In genomic region chr19:3366761-3367571, GRCh38 we compare ENCODE assay signal across 8 cellular contexts. TPM values are rescaled to one million over a fixed set of nuclear protein-coding genes. Genes with fewer than 3 reads are reported as not detected.
DNase-seq lines count a peak whose midpoint lies in the region; ATAC-seq and TF ChIP-seq lines count a peak whose summit lies in the region.

No MANE protein-coding gene starts in this region.

- no peak for DNase-seq in activated naive CD4-positive, alpha-beta T cell treated with anti-CD3 and anti-CD28 coated beads, Interleukin-2, amount 10 ng/mL, durations not matched to agents 7 days and 5 days
- DNase-seq in activated naive CD4-positive, alpha-beta T cell treated with anti-CD3 and anti-CD28 coated beads, Interleukin-2, amount 50 U/mL, for 16 hours, result no peak
- DNase-seq in Peyer's patch, result no peak
- DNase-seq in dermis blood vessel endothelial cell, result peak; percentile 43
- DNase-seq in CD1c-positive myeloid dendritic cell (ENCODE audit: extremely low spot score), result no peak

- no peaks in the 10 kb centered on the region for H3K9me3 ChIP-seq in Peyer's patch
- no peaks in the 10 kb centered on the region for H3K9me3 ChIP-seq in mesodermal cell (ENCODE audit: control insufficient read depth, low read length)

- H3K27me3 ChIP-seq in Peyer's patch, result no peaks in the 10 kb centered on the region

- peak overlapping the region; percentile 58 to 92 (median 69) for H3K4me3 ChIP-seq in Peyer's patch
- H3K4me3 ChIP-seq in mesodermal cell (ENCODE audit: extremely low read depth, insufficient read depth, low read length, poor library complexity, severe bottlenecking), result peak overlapping the region; percentile 35
- peak overlapping the region; percentile 89 for H3K4me3 ChIP-seq in urinary bladder (ENCODE audit: low read depth, low read length)

- 3% methylated on average over 10 of the region's 61 CpGs; no CpG with 5 or more reads in 1 of the 2 experiments for WGBS in mesodermal cell (ENCODE audit: insufficient coverage in 2 of 2), 2 experiments
- WGBS in urinary bladder, result under 1% methylated on average over 61 of the region's 61 CpGs

- no peak for TF ChIP-seq CTCF in Peyer's patch (IDR thresholded peaks at IDR 0.05)

- H3K27ac Mint-ChIP-seq in activated naive CD4-positive, alpha-beta T cell treated with anti-CD3 and anti-CD28 coated beads, Interleukin-2, amount 10 ng/mL, durations not matched to agents 7 days and 5 days, result no peak overlapping the region

- peaks cover 80% of the 10 kb centered on the region for H3K27me3 Mint-ChIP-seq in activated naive CD4-positive, alpha-beta T cell treated with anti-CD3 and anti-CD28 coated beads, Interleukin-2, amount 10 ng/mL, durations not matched to agents 7 days and 5 days

- H3K4me3 Mint-ChIP-seq in activated naive CD4-positive, alpha-beta T cell treated with anti-CD3 and anti-CD28 coated beads, Interleukin-2, amount 10 ng/mL, durations not matched to agents 7 days and 5 days, result peak overlapping the region; percentile 18

- no peak for ATAC-seq in GM18858 (IDR thresholded peaks at IDR 0.05; ENCODE audit: unreplicated experiment)

- peaks cover 0 to 54% (median 14%) of the 10 kb centered on the region in 4 donors for H3K4me1 ChIP-seq in Peyer's patch
- H3K4me1 ChIP-seq in mesodermal cell (ENCODE audit: control insufficient read depth, insufficient read depth, low read length, poor library complexity, severe bottlenecking), result no peaks in the 10 kb centered on the region
- H3K4me1 ChIP-seq in urinary bladder (ENCODE audit: insufficient read depth), result no peaks in the 10 kb centered on the region

- no peaks in the 10 kb centered on the region for H3K36me3 Mint-ChIP-seq in activated naive CD4-positive, alpha-beta T cell treated with anti-CD3 and anti-CD28 coated beads, Interleukin-2, amount 10 ng/mL, durations not matched to agents 7 days and 5 days

- H3K4me1 Mint-ChIP-seq in activated naive CD4-positive, alpha-beta T cell treated with anti-CD3 and anti-CD28 coated beads, Interleukin-2, amount 10 ng/mL, durations not matched to agents 7 days and 5 days, result peaks cover 22% of the 10 kb centered on the region

- no peak for TF ChIP-seq POLR2A in Peyer's patch (IDR thresholded peaks at IDR 0.05)

- H3K27ac ChIP-seq in Peyer's patch, result peak overlapping the region; percentile 84 to 96 (median 94)
- H3K27ac ChIP-seq in mesodermal cell (ENCODE audit: low read depth, low read length, severe bottlenecking), result no peak overlapping the region
- H3K27ac ChIP-seq in urinary bladder (ENCODE audit: low read depth), result peak overlapping the region; percentile 87

- H3K36me3 ChIP-seq in Peyer's patch (no peaks in the 10 kb centered on the region), mesodermal cell (ENCODE audit: control insufficient read depth, insufficient read depth, low read length) (no peaks in the 10 kb centered on the region), urinary bladder (ENCODE audit: insufficient read depth) (no peaks in the 10 kb centered on the region)

- H3K9me3 Mint-ChIP-seq in activated naive CD4-positive, alpha-beta T cell treated with anti-CD3 and anti-CD28 coated beads, Interleukin-2, amount 10 ng/mL, durations not matched to agents 7 days and 5 days, result no peaks in the 10 kb centered on the region

- CTCF ChIA-PET in activated naive CD4-positive, alpha-beta T cell treated with anti-CD3 and anti-CD28 coated beads, Interleukin-2, amount 10 ng/mL, durations not matched to agents 7 days and 5 days (lab: Charles Lee), result no interaction called here

RNA-seq across cellular contexts. Expression of gene NFIC, which starts 0.6 kb away (rescaled TPM):
- total RNA-seq in Peyer's patch, result 100 to 1,000 TPM in 1 of 4 donors, 10 to 100 TPM in 3; 34.7 to 191 (median 64.9) TPM
- total RNA-seq in dermis blood vessel endothelial cell, result 33.0 and 59.0 TPM in 2 replicates
- 5.7 TPM for polyA plus RNA-seq in mesodermal cell (2013, experiment 1 of 2)
- 4.9 TPM for polyA plus RNA-seq in mesodermal cell (2013, experiment 2 of 2)
- total RNA-seq in urinary bladder, result 26.4 TPM
- 112 TPM for polyA plus RNA-seq in urinary bladder

Comparison
In these comparisons a context has a peak if more than half of its experiments do, and no peak if none do; other contexts are left out.
1. H3K4me3 ChIP-seq: peak in every context shown above with its lines; median percentile 89 in urinary bladder; 69 in Peyer's patch; 35 in mesodermal cell.